1 cellular context compared by ENCODE assay signal in the genomic region with DNA sequence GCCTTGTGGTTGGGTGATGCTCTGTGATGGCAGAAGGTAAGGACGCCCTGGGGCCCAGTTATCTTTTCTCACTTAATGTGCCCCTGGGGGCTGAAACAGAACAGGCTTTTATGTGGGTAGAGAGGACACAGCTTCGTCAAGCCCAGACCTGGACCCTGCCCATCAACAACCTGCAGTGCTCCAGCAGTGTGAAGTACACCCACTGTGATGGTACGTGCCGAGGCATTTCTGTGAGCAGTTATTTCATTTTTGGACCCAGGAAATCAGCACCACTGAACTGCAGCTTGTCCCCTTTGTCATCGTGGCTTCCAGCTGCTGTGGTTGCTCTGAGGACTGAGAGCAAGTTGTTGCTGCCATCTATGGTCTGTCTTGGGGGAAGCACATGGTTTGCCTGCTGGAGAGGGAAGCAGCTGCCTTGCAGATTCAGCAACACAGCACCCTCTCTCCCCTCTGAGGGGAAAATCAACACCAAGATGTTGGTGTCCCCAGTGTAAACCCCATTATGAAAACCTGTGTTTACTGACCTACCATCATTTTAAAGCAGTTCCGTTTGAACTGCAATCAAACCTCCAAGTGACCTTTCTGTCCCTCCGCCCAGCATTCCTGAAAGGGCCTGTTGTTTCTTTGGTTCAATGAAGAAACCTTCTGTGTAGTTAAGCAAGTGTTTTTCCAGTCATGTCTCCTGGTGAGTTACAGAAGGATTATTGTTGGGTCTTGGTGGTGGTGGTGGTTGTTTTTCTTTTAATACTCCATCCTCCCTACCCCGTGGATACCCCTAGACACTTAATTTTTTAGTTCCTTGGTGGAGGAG.
TF ChIP-seq lines count a peak whose summit lies in the region.

No MANE protein-coding gene starts in this region.

TF ChIP-seq in GM12878, 131 proteins besides CTCF, POLR2A, EP300 and RAD21 (continued from another document and continues in another):
- no peak for TF ChIP-seq SIX5 (IDR thresholded peaks at IDR 0.05; ENCODE audit: low read depth, low read length, severe bottlenecking)
- no peak for TF ChIP-seq SMAD5 (IDR thresholded peaks at IDR 0.05; ENCODE audit: low read depth)
- TF ChIP-seq, protein P1, sequence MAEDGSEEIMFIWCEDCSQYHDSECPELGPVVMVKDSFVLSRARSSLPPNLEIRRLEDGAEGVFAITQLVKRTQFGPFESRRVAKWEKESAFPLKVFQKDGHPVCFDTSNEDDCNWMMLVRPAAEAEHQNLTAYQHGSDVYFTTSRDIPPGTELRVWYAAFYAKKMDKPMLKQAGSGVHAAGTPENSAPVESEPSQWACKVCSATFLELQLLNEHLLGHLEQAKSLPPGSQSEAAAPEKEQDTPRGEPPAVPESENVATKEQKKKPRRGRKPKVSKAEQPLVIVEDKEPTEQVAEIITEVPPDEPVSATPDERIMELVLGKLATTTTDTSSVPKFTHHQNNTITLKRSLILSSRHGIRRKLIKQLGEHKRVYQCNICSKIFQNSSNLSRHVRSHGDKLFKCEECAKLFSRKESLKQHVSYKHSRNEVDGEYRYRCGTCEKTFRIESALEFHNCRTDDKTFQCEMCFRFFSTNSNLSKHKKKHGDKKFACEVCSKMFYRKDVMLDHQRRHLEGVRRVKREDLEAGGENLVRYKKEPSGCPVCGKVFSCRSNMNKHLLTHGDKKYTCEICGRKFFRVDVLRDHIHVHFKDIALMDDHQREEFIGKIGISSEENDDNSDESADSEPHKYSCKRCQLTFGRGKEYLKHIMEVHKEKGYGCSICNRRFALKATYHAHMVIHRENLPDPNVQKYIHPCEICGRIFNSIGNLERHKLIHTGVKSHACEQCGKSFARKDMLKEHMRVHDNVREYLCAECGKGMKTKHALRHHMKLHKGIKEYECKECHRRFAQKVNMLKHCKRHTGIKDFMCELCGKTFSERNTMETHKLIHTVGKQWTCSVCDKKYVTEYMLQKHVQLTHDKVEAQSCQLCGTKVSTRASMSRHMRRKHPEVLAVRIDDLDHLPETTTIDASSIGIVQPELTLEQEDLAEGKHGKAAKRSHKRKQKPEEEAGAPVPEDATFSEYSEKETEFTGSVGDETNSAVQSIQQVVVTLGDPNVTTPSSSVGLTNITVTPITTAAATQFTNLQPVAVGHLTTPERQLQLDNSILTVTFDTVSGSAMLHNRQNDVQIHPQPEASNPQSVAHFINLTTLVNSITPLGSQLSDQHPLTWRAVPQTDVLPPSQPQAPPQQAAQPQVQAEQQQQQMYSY (CRISPR knock-in tag; IDR thresholded peaks at IDR 0.05), result no peak
- TF ChIP-seq TARDBP (IDR thresholded peaks at IDR 0.05; ENCODE audit: borderline replicate concordance), result no peak
- TF ChIP-seq ESRRA (IDR thresholded peaks at IDR 0.05; ENCODE audit: low read length), result no peak
- no peak for TF ChIP-seq ZNF622 (IDR thresholded peaks at IDR 0.05)
- peak; percentile 53 for TF ChIP-seq CREM (IDR thresholded peaks at IDR 0.05; ENCODE audit: low read depth)
- TF ChIP-seq YBX1 (IDR thresholded peaks at IDR 0.05), result no peak
- TF ChIP-seq PML (IDR thresholded peaks at IDR 0.05; ENCODE audit: low read length), result no peak
- no peak for TF ChIP-seq POLR2AphosphoS2 (IDR thresholded peaks at IDR 0.05; ENCODE audit: low read depth, low read length)
- peak; percentile 97 for TF ChIP-seq TCF3 (IDR thresholded peaks at IDR 0.05; ENCODE audit: borderline replicate concordance, insufficient read depth, low read depth, low read length)
- TF ChIP-seq BCL11A (IDR thresholded peaks at IDR 0.05; ENCODE audit: low read depth, low read length), result no peak
- TF ChIP-seq JUNB (IDR thresholded peaks at IDR 0.05), result no peak
- no peak for TF ChIP-seq BMI1 (IDR thresholded peaks at IDR 0.05; ENCODE audit: borderline replicate concordance)
- TF ChIP-seq NBN (IDR thresholded peaks at IDR 0.05), result peak; percentile 75; the same call in 1 of the 2 replicates
- TF ChIP-seq TCF7 (IDR thresholded peaks at IDR 0.05; ENCODE audit: borderline replicate concordance), result 0 out of 2 replicates have a peak, but pooled peaks have one; percentile 50
- TF ChIP-seq, protein P2, sequence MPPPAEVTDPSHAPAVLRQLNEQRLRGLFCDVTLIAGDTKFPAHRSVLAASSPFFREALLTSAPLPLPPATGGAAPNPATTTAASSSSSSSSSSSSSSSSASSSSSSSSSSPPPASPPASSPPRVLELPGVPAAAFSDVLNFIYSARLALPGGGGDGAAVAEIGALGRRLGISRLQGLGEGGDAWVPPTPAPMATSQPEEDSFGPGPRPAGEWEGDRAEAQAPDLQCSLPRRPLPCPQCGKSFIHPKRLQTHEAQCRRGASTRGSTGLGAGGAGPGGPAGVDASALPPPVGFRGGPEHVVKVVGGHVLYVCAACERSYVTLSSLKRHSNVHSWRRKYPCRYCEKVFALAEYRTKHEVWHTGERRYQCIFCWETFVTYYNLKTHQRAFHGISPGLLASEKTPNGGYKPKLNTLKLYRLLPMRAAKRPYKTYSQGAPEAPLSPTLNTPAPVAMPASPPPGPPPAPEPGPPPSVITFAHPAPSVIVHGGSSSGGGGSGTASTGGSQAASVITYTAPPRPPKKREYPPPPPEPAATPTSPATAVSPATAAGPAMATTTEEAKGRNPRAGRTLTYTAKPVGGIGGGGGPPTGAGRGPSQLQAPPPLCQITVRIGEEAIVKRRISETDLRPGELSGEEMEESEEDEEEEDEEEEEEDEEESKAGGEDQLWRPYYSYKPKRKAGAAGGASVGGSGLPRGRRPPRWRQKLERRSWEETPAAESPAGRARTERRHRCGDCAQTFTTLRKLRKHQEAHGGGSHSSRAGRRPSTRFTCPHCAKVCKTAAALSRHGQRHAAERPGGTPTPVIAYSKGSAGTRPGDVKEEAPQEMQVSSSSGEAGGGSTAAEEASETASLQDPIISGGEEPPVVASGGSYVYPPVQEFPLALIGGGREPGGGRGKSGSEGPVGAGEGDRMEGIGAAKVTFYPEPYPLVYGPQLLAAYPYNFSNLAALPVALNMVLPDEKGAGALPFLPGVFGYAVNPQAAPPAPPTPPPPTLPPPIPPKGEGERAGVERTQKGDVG (CRISPR knock-in tag; IDR thresholded peaks at IDR 0.05), result no peak
- TF ChIP-seq RELA (IDR thresholded peaks at IDR 0.05; ENCODE audit: borderline replicate concordance, partially characterized antibody), result no peak
- TF ChIP-seq IKZF2 (IDR thresholded peaks at IDR 0.05), result peak in 1 of 2 experiments; percentile 26; a peak in 1 of 4 replicates
- TF ChIP-seq ZNF217 (IDR thresholded peaks at IDR 0.05), result no peak
- TF ChIP-seq MXI1 (IDR thresholded peaks at IDR 0.05; ENCODE audit: low read depth, low read length), result peak; percentile 83
- TF ChIP-seq TCF12 (IDR thresholded peaks at IDR 0.05; ENCODE audit: low read depth, low read length), result peak; percentile 96
- TF ChIP-seq NFXL1 (IDR thresholded peaks at IDR 0.05; ENCODE audit: borderline replicate concordance), result no peak
- peak; percentile 93 for TF ChIP-seq SMC3 (IDR thresholded peaks at IDR 0.05; ENCODE audit: borderline replicate concordance, low read length)
- TF ChIP-seq JUND (IDR thresholded peaks at IDR 0.05; ENCODE audit: low read depth, low read length), result 0 out of 2 replicates have a peak, but pooled peaks have one; percentile 25
- TF ChIP-seq HDAC2 (IDR thresholded peaks at IDR 0.05), result no peak
- peak; percentile 56; the same call in 1 of the 2 replicates for TF ChIP-seq CHD2 (IDR thresholded peaks at IDR 0.05; ENCODE audit: borderline replicate concordance, low read depth, low read length)
- no peak for TF ChIP-seq NR2F1 (conservative IDR thresholded peaks at IDR 0.05)
- TF ChIP-seq ASH2L (IDR thresholded peaks at IDR 0.05; ENCODE audit: borderline replicate concordance, low read depth), result no peak
- TF ChIP-seq ZSCAN29 (IDR thresholded peaks at IDR 0.05), result no peak
- TF ChIP-seq, protein P3, sequence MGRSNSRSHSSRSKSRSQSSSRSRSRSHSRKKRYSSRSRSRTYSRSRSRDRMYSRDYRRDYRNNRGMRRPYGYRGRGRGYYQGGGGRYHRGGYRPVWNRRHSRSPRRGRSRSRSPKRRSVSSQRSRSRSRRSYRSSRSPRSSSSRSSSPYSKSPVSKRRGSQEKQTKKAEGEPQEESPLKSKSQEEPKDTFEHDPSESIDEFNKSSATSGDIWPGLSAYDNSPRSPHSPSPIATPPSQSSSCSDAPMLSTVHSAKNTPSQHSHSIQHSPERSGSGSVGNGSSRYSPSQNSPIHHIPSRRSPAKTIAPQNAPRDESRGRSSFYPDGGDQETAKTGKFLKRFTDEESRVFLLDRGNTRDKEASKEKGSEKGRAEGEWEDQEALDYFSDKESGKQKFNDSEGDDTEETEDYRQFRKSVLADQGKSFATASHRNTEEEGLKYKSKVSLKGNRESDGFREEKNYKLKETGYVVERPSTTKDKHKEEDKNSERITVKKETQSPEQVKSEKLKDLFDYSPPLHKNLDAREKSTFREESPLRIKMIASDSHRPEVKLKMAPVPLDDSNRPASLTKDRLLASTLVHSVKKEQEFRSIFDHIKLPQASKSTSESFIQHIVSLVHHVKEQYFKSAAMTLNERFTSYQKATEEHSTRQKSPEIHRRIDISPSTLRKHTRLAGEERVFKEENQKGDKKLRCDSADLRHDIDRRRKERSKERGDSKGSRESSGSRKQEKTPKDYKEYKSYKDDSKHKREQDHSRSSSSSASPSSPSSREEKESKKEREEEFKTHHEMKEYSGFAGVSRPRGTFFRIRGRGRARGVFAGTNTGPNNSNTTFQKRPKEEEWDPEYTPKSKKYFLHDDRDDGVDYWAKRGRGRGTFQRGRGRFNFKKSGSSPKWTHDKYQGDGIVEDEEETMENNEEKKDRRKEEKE (IDR thresholded peaks at IDR 0.05), result no peak
- peak; percentile 96 for TF ChIP-seq RUNX3 (IDR thresholded peaks at IDR 0.05; ENCODE audit: low read length)
- TF ChIP-seq ATF7 (IDR thresholded peaks at IDR 0.05; ENCODE audit: low read depth), result peak; percentile 68
- peak; percentile 29; the same call in 1 of the 2 replicates for TF ChIP-seq IKZF1 (conservative IDR thresholded peaks at IDR 0.05)
- no peak for TF ChIP-seq NRF1 (conservative IDR thresholded peaks at IDR 0.05; ENCODE audit: low read depth, low read length)
- no peak for TF ChIP-seq POLR2AphosphoS5 (IDR thresholded peaks at IDR 0.05; ENCODE audit: low read length)
- TF ChIP-seq EED (IDR thresholded peaks at IDR 0.05; ENCODE audit: low read depth), result 0 out of 2 replicates have a peak, but pooled peaks have one; percentile 29
- TF ChIP-seq KDM1A (IDR thresholded peaks at IDR 0.05; ENCODE audit: borderline replicate concordance), result no peak
- TF ChIP-seq, protein P4, sequence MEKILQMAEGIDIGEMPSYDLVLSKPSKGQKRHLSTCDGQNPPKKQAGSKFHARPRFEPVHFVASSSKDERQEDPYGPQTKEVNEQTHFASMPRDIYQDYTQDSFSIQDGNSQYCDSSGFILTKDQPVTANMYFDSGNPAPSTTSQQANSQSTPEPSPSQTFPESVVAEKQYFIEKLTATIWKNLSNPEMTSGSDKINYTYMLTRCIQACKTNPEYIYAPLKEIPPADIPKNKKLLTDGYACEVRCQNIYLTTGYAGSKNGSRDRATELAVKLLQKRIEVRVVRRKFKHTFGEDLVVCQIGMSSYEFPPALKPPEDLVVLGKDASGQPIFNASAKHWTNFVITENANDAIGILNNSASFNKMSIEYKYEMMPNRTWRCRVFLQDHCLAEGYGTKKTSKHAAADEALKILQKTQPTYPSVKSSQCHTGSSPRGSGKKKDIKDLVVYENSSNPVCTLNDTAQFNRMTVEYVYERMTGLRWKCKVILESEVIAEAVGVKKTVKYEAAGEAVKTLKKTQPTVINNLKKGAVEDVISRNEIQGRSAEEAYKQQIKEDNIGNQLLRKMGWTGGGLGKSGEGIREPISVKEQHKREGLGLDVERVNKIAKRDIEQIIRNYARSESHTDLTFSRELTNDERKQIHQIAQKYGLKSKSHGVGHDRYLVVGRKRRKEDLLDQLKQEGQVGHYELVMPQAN (conservative IDR thresholded peaks at IDR 0.05), result no peak
- TF ChIP-seq, protein P5, sequence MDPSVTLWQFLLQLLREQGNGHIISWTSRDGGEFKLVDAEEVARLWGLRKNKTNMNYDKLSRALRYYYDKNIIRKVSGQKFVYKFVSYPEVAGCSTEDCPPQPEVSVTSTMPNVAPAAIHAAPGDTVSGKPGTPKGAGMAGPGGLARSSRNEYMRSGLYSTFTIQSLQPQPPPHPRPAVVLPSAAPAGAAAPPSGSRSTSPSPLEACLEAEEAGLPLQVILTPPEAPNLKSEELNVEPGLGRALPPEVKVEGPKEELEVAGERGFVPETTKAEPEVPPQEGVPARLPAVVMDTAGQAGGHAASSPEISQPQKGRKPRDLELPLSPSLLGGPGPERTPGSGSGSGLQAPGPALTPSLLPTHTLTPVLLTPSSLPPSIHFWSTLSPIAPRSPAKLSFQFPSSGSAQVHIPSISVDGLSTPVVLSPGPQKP (IDR thresholded peaks at IDR 0.05; ENCODE audit: low read depth, low read length), result no peak
- no peak for TF ChIP-seq DPF2 (IDR thresholded peaks at IDR 0.05)
- TF ChIP-seq, protein P6, sequence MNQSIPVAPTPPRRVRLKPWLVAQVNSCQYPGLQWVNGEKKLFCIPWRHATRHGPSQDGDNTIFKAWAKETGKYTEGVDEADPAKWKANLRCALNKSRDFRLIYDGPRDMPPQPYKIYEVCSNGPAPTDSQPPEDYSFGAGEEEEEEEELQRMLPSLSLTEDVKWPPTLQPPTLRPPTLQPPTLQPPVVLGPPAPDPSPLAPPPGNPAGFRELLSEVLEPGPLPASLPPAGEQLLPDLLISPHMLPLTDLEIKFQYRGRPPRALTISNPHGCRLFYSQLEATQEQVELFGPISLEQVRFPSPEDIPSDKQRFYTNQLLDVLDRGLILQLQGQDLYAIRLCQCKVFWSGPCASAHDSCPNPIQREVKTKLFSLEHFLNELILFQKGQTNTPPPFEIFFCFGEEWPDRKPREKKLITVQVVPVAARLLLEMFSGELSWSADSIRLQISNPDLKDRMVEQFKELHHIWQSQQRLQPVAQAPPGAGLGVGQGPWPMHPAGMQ (IDR thresholded peaks at IDR 0.05; ENCODE audit: borderline replicate concordance), result no peak
- TF ChIP-seq SIN3A (IDR thresholded peaks at IDR 0.05; ENCODE audit: low read depth, low read length), result peak; percentile 80; the same call in 1 of the 2 replicates
- TF ChIP-seq ZNF207 (IDR thresholded peaks at IDR 0.05; ENCODE audit: borderline replicate concordance), result no peak
- TF ChIP-seq MTA2 (IDR thresholded peaks at IDR 0.05; ENCODE audit: low read depth), result peak; percentile 63
- TF ChIP-seq, protein P7, sequence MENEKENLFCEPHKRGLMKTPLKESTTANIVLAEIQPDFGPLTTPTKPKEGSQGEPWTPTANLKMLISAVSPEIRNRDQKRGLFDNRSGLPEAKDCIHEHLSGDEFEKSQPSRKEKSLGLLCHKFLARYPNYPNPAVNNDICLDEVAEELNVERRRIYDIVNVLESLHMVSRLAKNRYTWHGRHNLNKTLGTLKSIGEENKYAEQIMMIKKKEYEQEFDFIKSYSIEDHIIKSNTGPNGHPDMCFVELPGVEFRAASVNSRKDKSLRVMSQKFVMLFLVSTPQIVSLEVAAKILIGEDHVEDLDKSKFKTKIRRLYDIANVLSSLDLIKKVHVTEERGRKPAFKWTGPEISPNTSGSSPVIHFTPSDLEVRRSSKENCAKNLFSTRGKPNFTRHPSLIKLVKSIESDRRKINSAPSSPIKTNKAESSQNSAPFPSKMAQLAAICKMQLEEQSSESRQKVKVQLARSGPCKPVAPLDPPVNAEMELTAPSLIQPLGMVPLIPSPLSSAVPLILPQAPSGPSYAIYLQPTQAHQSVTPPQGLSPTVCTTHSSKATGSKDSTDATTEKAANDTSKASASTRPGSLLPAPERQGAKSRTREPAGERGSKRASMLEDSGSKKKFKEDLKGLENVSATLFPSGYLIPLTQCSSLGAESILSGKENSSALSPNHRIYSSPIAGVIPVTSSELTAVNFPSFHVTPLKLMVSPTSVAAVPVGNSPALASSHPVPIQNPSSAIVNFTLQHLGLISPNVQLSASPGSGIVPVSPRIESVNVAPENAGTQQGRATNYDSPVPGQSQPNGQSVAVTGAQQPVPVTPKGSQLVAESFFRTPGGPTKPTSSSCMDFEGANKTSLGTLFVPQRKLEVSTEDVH (IDR thresholded peaks at IDR 0.05; ENCODE audit: low read depth, partially characterized antibody), result no peak
- TF ChIP-seq WRNIP1 (IDR thresholded peaks at IDR 0.05; ENCODE audit: borderline replicate concordance, low read depth, low read length), result no peak; the same call in 1 of the 2 replicates
